Comparison of ENCODE assay signal across 9 cellular contexts in genomic region chr2:169775765-169776482, GRCh38. TPM values are rescaled to one million over a fixed set of nuclear protein-coding genes. Genes with fewer than 3 reads are reported as not detected.
DNase-seq lines count a peak whose midpoint lies in the region; ATAC-seq, FAIRE-seq and TF ChIP-seq lines count a peak whose summit lies in the region.
"Had no signal": no experiment of that assay in that cellular context is flagged by ENCODE, and none has a peak within 500 bp of the region (broad histone marks: within the 10 kb centered on the region; RNA-seq: fewer than 3 reads in every experiment).

No MANE protein-coding gene starts in this region.

- ATAC-seq in K562: peak; percentile 88
- ATAC-seq: upper lobe of right lung had no signal

- H3K27me3 ChIP-seq in K562 (ENCODE audit: control insufficient read depth in 2 of 2, insufficient read depth in 2 of 2, low read length in 2 of 2) (no peaks in the 10 kb centered on the region), Caco-2 (replicated peaks; ENCODE audit: control insufficient read depth, insufficient read depth, low read length) (no peaks in the 10 kb centered on the region)
- H3K27me3 ChIP-seq: upper lobe of right lung had no signal

- no peaks in the 10 kb centered on the region for H4K20me1 ChIP-seq in K562 (replicated peaks; ENCODE audit: control insufficient read depth, insufficient read depth, low read length)

- H3K4me3 ChIP-seq in HEK293 (ENCODE audit: low read depth, low read length): no peak overlapping the region
- H3K4me3 ChIP-seq in K562: no peak overlapping the region
- H3K4me3 ChIP-seq in Caco-2 (ENCODE audit: low read depth, low read length): no peak overlapping the region
- H3K4me3 ChIP-seq: upper lobe of right lung had no signal

- peak in 2 of 4 experiments; percentile 38 to 62 for DNase-seq in K562 (ENCODE audit: extremely low read depth in 1 of 4, low spot score in 3 of 4)
- no peak for DNase-seq in NCI-H2107 treated with DMSO at 0.1 percent for 48 hours (lab: John Stamatoyannopoulos, UW; ENCODE audit: unreplicated experiment)
- DNase-seq in Caco-2: no peak
- DNase-seq in medulla oblongata (ENCODE audit: extremely low spot score): no peak
- DNase-seq: COR-L47, NCI-H510A treated with DMSO at 0.1 percent for 48 hours, upper lobe of right lung had no signal

- H3K9me3 ChIP-seq in HEK293 (ENCODE audit: control insufficient read depth, insufficient read depth, low read depth, low read length) (no peaks in the 10 kb centered on the region), K562 (replicated peaks; ENCODE audit: control insufficient read depth, insufficient read depth, low read depth, low read length) (no peaks in the 10 kb centered on the region), Caco-2 (no peaks in the 10 kb centered on the region)
- H3K9me3 ChIP-seq: upper lobe of right lung had no signal

- H3K27ac Mint-ChIP-seq in nephron: peak overlapping the region; percentile 75 to 93 (median 82)
- no peak overlapping the region for H3K27ac Mint-ChIP-seq in Caco-2 (ENCODE audit: unreplicated experiment)

- TF ChIP-seq EP300 in K562 (IDR thresholded peaks at IDR 0.05; ENCODE audit: low read length): 0 out of 2 replicates have a peak, but pooled peaks have one; percentile 11

- no peak overlapping the region for H3K4me2 ChIP-seq in K562 (ENCODE audit: insufficient read depth, low read length)

- H3K4me3 Mint-ChIP-seq in nephron: no peak overlapping the region
- H3K4me3 Mint-ChIP-seq in Caco-2 (ENCODE audit: unreplicated experiment): no peak overlapping the region

- peaks cover 7% of the 10 kb centered on the region for H3K36me3 Mint-ChIP-seq in nephron (ENCODE audit: low read depth)
- H3K36me3 Mint-ChIP-seq in Caco-2 (ENCODE audit: insufficient read depth, unreplicated experiment): no peaks in the 10 kb centered on the region

- 33% methylated on average over 3 of the region's 3 CpGs for WGBS in K562 (ENCODE audit: insufficient coverage, low coverage, missing lambda C conversion rate)

- CTCF ChIA-PET in HEK293 (lab: Yijun Ruan, JAX) (no interaction called here), K562 (lab: Yijun Ruan, JAX; ENCODE audit: low intra/inter-chr PET ratio) (no interaction called here), Caco-2 (lab: Charles Lee) (no interaction called here)

- TF ChIP-seq POLR2A in K562 (conservative IDR thresholded peaks at IDR 0.05): no peak

- H2AFZ ChIP-seq in K562 (ENCODE audit: low read depth, low read length): peak overlapping the region; percentile 73

- H3K27ac ChIP-seq in HEK293 (ENCODE audit: extremely low read depth, low read depth, low read length) (no peak overlapping the region; the same call in 1 of the 2 replicates), K562 (ENCODE audit: extremely low read depth, low read depth, low read length) (peak overlapping the region; percentile 12; the same call in 2 of the 3 replicates)
- H3K27ac ChIP-seq: upper lobe of right lung had no signal

- H3K36me3 ChIP-seq in HEK293 (ENCODE audit: control insufficient read depth in 2 of 2, insufficient read depth in 1 of 2, low read length in 2 of 2) (no peaks in the 10 kb centered on the region), K562 (ENCODE audit: control insufficient read depth, insufficient read depth, low read length) (no peaks in the 10 kb centered on the region), Caco-2 (ENCODE audit: control insufficient read depth, insufficient read depth, low read length) (no peaks in the 10 kb centered on the region)
- H3K36me3 ChIP-seq: upper lobe of right lung had no signal

- intact Hi-C loops in K562 (cut with micrococcal nuclease) (no loop called here), Caco-2 (cut with micrococcal nuclease; ENCODE audit: unreplicated experiment) (no loop called here)

- TF ChIP-seq CTCF in HEK293 (tag by site-specific recombination; IDR thresholded peaks at IDR 0.05) (no peak), K562 (IDR thresholded peaks at IDR 0.05 in 2 of 3, conservative IDR thresholded peaks at IDR 0.05 in 1 of 3; ENCODE audit: insufficient read depth in 2 of 3, low read depth in 1 of 3, low read length in 3 of 3) (no peak), nephron (IDR thresholded peaks at IDR 0.05; ENCODE audit: unreplicated experiment in 3 of 3) (no peak), Caco-2 (IDR thresholded peaks at IDR 0.05; ENCODE audit: insufficient read depth in 1 of 2, low read depth in 1 of 2, low read length in 1 of 2, severe bottlenecking in 1 of 2, unreplicated experiment in 1 of 2) (no peak)

- FAIRE-seq in K562 (lab: Jason Lieb, UNC): no peak

- H3K9ac ChIP-seq in K562 (ENCODE audit: insufficient read depth in 1 of 2, low read depth in 2 of 2, low read length in 2 of 2): no peak overlapping the region

- POLR2A ChIA-PET in HEK293 (lab: Yijun Ruan, JAX): interaction anchor here (1.0 to 1.4 kb wide), 3 partner anchors 23 to 82 kb away, joined by 3 read pairs; partner anchors contain the start of genes CFAP210, PHOSPHO2, SSB and UBR3
- POLR2A ChIA-PET in K562 (lab: Yijun Ruan, JAX): interaction anchor here (0.6 to 2.1 kb wide), 6 partner anchors 12 to 41 kb away, joined by 3 to 6 read pairs (median 4); partner anchors contain the start of gene SSB
- POLR2A ChIA-PET in Caco-2 (lab: Charles Lee): no interaction called here

- peaks cover 6% of the 10 kb centered on the region; the same call in 1 of the 2 replicates for H3K4me1 ChIP-seq in HEK293 (ENCODE audit: control insufficient read depth, insufficient read depth, low read length)
- peaks cover 0 to 6% of the 10 kb centered on the region in 2 experiments; a peak in 1 of 5 replicates for H3K4me1 ChIP-seq in K562 (replicated peaks in 1 of 2; ENCODE audit: control insufficient read depth in 2 of 2, insufficient read depth in 2 of 2, low read length in 2 of 2)
- H3K4me1 ChIP-seq in Caco-2: no peaks in the 10 kb centered on the region
- H3K4me1 ChIP-seq: upper lobe of right lung had no signal

- BruUV-seq in K562 (replicated peaks; lab: Mats Ljungman, UMichigan) (no TSS peak), Caco-2 (replicated peaks; lab: Mats Ljungman, UMichigan) (no TSS peak)

- H3K4me1 Mint-ChIP-seq in nephron (peaks cover 14% of the 10 kb centered on the region), Caco-2 (ENCODE audit: low read depth, unreplicated experiment) (no peaks in the 10 kb centered on the region)

- TF ChIP-seq RAD21 in K562 (CRISPR knock-in tag; conservative IDR thresholded peaks at IDR 0.05 in 1 of 2, IDR thresholded peaks at IDR 0.05 in 1 of 2): no peak

- H3K9me3 Mint-ChIP-seq in nephron: no peaks in the 10 kb centered on the region
- no peaks in the 10 kb centered on the region for H3K9me3 Mint-ChIP-seq in Caco-2 (ENCODE audit: unreplicated experiment)

- in situ Hi-C loops in K562 (cut with MboI): no loop called here

- H3K79me2 ChIP-seq in K562 (ENCODE audit: control insufficient read depth, insufficient read depth, low read length): no peaks in the 10 kb centered on the region

- H3K9me1 ChIP-seq in K562 (ENCODE audit: control insufficient read depth, insufficient read depth, low read length): no peaks in the 10 kb centered on the region

- H3K27me3 Mint-ChIP-seq in nephron (ENCODE audit: low read depth) (no peaks in the 10 kb centered on the region), Caco-2 (ENCODE audit: insufficient read depth, unreplicated experiment) (no peaks in the 10 kb centered on the region)

RNA-seq across cellular contexts. Expression of gene SSB, which starts 22.7 kb away (rescaled TPM):
- total RNA-seq in K562 (2011; cell fraction: chromatin; rRNA removed; ENCODE audit: low replicate concordance): 95.2 and 444 TPM in 2 replicates
- total RNA-seq in K562 (2011; cell fraction: nucleolus; rRNA removed): 63.0 and 70.9 TPM in 2 replicates
- total RNA-seq in K562 (2011; cell fraction: nucleoplasm; rRNA removed): 94.0 and 126 TPM in 2 replicates
- total RNA-seq in K562 (2014; rRNA removed): 377 and 430 TPM in 2 replicates
- 515 and 616 TPM in 2 replicates for total RNA-seq in K562 (2014; rRNA removed; fragmentation: Illumina TruSeq; extraction: Trizol)
- total RNA-seq in K562 (2015; rRNA removed; fragmentation: Illumina TruSeq; extraction: Trizol): 455 and 503 TPM in 2 replicates
- total RNA-seq in K562 (2021): 317 TPM in 2 replicates
- 261 and 430 TPM in 2 replicates for polyA plus RNA-seq in K562 (2011; rRNA removed)
- 36.1 and 98.4 TPM in 2 replicates for polyA plus RNA-seq in K562 (2011; cell fraction: cytosol; rRNA removed)
- polyA plus RNA-seq in K562 (2011; cell fraction: nucleus; rRNA removed): 109 and 175 TPM in 2 replicates
- polyA plus RNA-seq in K562 (2012): 211 and 383 TPM in 2 replicates
- 466 and 619 TPM in 2 replicates for polyA plus RNA-seq in K562 (2014; fragmentation: Illumina TruSeq; extraction: Trizol)
- polyA plus RNA-seq in K562 (2014; fragmentation: Nextera tagmentation; extraction: Ambion mirVana): 100 to 1,000 TPM; 631 to 849 TPM
- polyA plus RNA-seq in K562 (2014; rRNA removed): 618 and 712 TPM in 2 replicates
- 148 TPM in 2 replicates for polyA minus RNA-seq in K562 (2011; rRNA and poly(A)+ RNA removed)
- 52.5 and 59.3 TPM in 2 replicates for polyA minus RNA-seq in K562 (2011; cell fraction: cytosol; rRNA and poly(A)+ RNA removed)
- polyA minus RNA-seq in K562 (2011; cell fraction: nucleus; rRNA and poly(A)+ RNA removed): 82.3 and 152 TPM in 2 replicates
- 209 and 215 TPM in 2 replicates for total RNA-seq in Caco-2 (2022)

RNA-seq across cellular contexts. Expression of gene KLHL23, which starts 42.3 kb away (rescaled TPM):
- 48.2 and 81.1 TPM in 2 replicates for total RNA-seq in K562 (2011; cell fraction: chromatin; rRNA removed; ENCODE audit: low replicate concordance)
- total RNA-seq in K562 (2011; cell fraction: nucleolus; rRNA removed): 23.2 and 29.9 TPM in 2 replicates
- total RNA-seq in K562 (2011; cell fraction: nucleoplasm; rRNA removed): 45.4 and 74.0 TPM in 2 replicates
- total RNA-seq in K562 (2014; rRNA removed): 20.0 and 31.5 TPM in 2 replicates
- total RNA-seq in K562 (2014; rRNA removed; fragmentation: Illumina TruSeq; extraction: Trizol): 41.5 and 46.8 TPM in 2 replicates
- 34.4 and 39.1 TPM in 2 replicates for total RNA-seq in K562 (2015; rRNA removed; fragmentation: Illumina TruSeq; extraction: Trizol)
- total RNA-seq in K562 (2021): 22.9 and 25.7 TPM in 2 replicates
- polyA plus RNA-seq in K562 (2011; rRNA removed): 53.7 and 58.0 TPM in 2 replicates
- polyA plus RNA-seq in K562 (2011; cell fraction: cytosol; rRNA removed): 10.1 and 20.2 TPM in 2 replicates
- 20.6 and 22.8 TPM in 2 replicates for polyA plus RNA-seq in K562 (2011; cell fraction: nucleus; rRNA removed)
- 15.8 and 18.5 TPM in 2 replicates for polyA plus RNA-seq in K562 (2012)
- polyA plus RNA-seq in K562 (2014; fragmentation: Illumina TruSeq; extraction: Trizol): 27.4 and 29.6 TPM in 2 replicates
- 1 to 10 TPM; 6.6 to 7.9 TPM for polyA plus RNA-seq in K562 (2014; fragmentation: Nextera tagmentation; extraction: Ambion mirVana)
- polyA plus RNA-seq in K562 (2014; rRNA removed): 21.6 and 22.4 TPM in 2 replicates
- 153 and 171 TPM in 2 replicates for polyA minus RNA-seq in K562 (2011; rRNA and poly(A)+ RNA removed)
- polyA minus RNA-seq in K562 (2011; cell fraction: cytosol; rRNA and poly(A)+ RNA removed): 39.2 and 49.7 TPM in 2 replicates
- polyA minus RNA-seq in K562 (2011; cell fraction: nucleus; rRNA and poly(A)+ RNA removed): 14.4 and 26.8 TPM in 2 replicates
- total RNA-seq in Caco-2 (2022): 19.1 and 20.6 TPM in 2 replicates

RNA-seq across cellular contexts. Expression of gene METTL5, which starts 48.8 kb away (rescaled TPM):
- 30.6 and 53.9 TPM in 2 replicates for total RNA-seq in K562 (2011; cell fraction: chromatin; rRNA removed; ENCODE audit: low replicate concordance)
- total RNA-seq in K562 (2011; cell fraction: nucleolus; rRNA removed): 27.5 and 28.0 TPM in 2 replicates
- 39.8 and 55.0 TPM in 2 replicates for total RNA-seq in K562 (2011; cell fraction: nucleoplasm; rRNA removed)
- total RNA-seq in K562 (2014; rRNA removed): 135 and 149 TPM in 2 replicates
- 224 and 259 TPM in 2 replicates for total RNA-seq in K562 (2014; rRNA removed; fragmentation: Illumina TruSeq; extraction: Trizol)
- 163 and 182 TPM in 2 replicates for total RNA-seq in K562 (2015; rRNA removed; fragmentation: Illumina TruSeq; extraction: Trizol)
- 177 and 193 TPM in 2 replicates for total RNA-seq in K562 (2021)
- 141 and 191 TPM in 2 replicates for polyA plus RNA-seq in K562 (2011; rRNA removed)
- 44.8 and 82.3 TPM in 2 replicates for polyA plus RNA-seq in K562 (2011; cell fraction: cytosol; rRNA removed)
- polyA plus RNA-seq in K562 (2011; cell fraction: nucleus; rRNA removed): 36.1 and 39.1 TPM in 2 replicates
- polyA plus RNA-seq in K562 (2012): 147 and 206 TPM in 2 replicates
- 202 and 235 TPM in 2 replicates for polyA plus RNA-seq in K562 (2014; fragmentation: Illumina TruSeq; extraction: Trizol)
- 100 to 1,000 TPM; 366 to 471 TPM for polyA plus RNA-seq in K562 (2014; fragmentation: Nextera tagmentation; extraction: Ambion mirVana)
- polyA plus RNA-seq in K562 (2014; rRNA removed): 211 and 229 TPM in 2 replicates
- polyA minus RNA-seq in K562 (2011; rRNA and poly(A)+ RNA removed): 99.5 and 107 TPM in 2 replicates
- polyA minus RNA-seq in K562 (2011; cell fraction: cytosol; rRNA and poly(A)+ RNA removed): 33.9 and 37.9 TPM in 2 replicates
- polyA minus RNA-seq in K562 (2011; cell fraction: nucleus; rRNA and poly(A)+ RNA removed): 23.4 and 34.3 TPM in 2 replicates
- 75.1 and 82.4 TPM in 2 replicates for total RNA-seq in Caco-2 (2022)

RNA-seq across cellular contexts. Expression of gene UBR3, which starts 51.3 kb away (rescaled TPM):
- 63.7 and 297 TPM in 2 replicates for total RNA-seq in K562 (2011; cell fraction: chromatin; rRNA removed; ENCODE audit: low replicate concordance)
- total RNA-seq in K562 (2011; cell fraction: nucleolus; rRNA removed): 21.8 and 37.4 TPM in 2 replicates
- 66.1 and 81.6 TPM in 2 replicates for total RNA-seq in K562 (2011; cell fraction: nucleoplasm; rRNA removed)
- total RNA-seq in K562 (2014; rRNA removed) (28.5 and 29.2 TPM in 2 replicates), K562 (2014; rRNA removed; fragmentation: Illumina TruSeq; extraction: Trizol) (62.5 and 69.5 TPM in 2 replicates), K562 (2015; rRNA removed; fragmentation: Illumina TruSeq; extraction: Trizol) (58.9 and 63.5 TPM in 2 replicates), K562 (2021) (40.3 and 41.0 TPM in 2 replicates), Caco-2 (2022) (32.6 and 35.7 TPM in 2 replicates)
- polyA plus RNA-seq in K562 (2011; rRNA removed) (26.8 and 40.4 TPM in 2 replicates), K562 (2014; fragmentation: Illumina TruSeq; extraction: Trizol) (34.4 and 43.1 TPM in 2 replicates), K562 (2014; fragmentation: Nextera tagmentation; extraction: Ambion mirVana) (10 to 100 TPM; 14.4 to 14.5 TPM), K562 (2014; rRNA removed) (20.6 and 20.7 TPM in 2 replicates)
- 8.0 and 12.8 TPM in 2 replicates for polyA plus RNA-seq in K562 (2011; cell fraction: cytosol; rRNA removed)
- 23.0 and 27.8 TPM in 2 replicates for polyA plus RNA-seq in K562 (2011; cell fraction: nucleus; rRNA removed)
- polyA plus RNA-seq in K562 (2012): 20.9 and 24.3 TPM in 2 replicates
- 124 and 136 TPM in 2 replicates for polyA minus RNA-seq in K562 (2011; rRNA and poly(A)+ RNA removed)
- polyA minus RNA-seq in K562 (2011; cell fraction: cytosol; rRNA and poly(A)+ RNA removed): 31.0 and 48.4 TPM in 2 replicates
- polyA minus RNA-seq in K562 (2011; cell fraction: nucleus; rRNA and poly(A)+ RNA removed): 71.8 and 96.9 TPM in 2 replicates

Comparison
In these comparisons a context has a peak if more than half of its experiments do, and no peak if none do; other contexts are left out.
1. Of the 44 proteins assayed by ChIP-seq in both K562 and HEK293: peak only in K562: none; only in HEK293: none; in both: PRDM10; in neither: 43.